16 cellular contexts compared by ENCODE assay signal in the genomic region with DNA sequence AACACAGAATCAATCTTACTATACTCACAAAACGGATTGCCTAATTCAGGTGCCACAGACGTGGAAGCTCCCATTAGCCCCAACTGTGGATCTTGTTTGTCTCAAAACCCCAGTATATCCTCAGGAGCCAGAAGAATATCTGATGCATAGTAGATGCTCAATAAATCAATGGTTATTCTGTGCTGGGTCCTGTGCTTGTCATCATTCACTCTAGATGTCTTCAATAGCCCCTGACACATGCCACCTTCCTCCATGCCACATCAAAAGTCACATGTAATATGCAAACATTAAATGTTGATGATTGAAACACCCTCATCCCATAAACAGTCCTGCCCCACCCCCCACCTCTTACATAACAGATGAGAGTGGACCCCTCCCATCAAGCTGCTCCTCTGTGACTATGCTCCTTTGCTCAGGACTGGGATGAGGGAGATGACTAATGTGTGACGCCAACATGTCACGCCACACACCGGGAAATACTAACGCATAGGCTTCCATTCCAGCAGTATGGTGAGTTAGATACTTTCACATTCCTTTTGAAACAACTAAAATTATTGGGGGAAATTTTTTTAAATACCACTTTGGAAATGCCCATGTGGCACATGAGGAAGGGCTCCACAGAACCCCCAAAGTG.
DNase-seq lines count a peak whose midpoint lies in the region; ATAC-seq and TF ChIP-seq lines count a peak whose summit lies in the region.
"Had no signal": no experiment of that assay in that cellular context is flagged by ENCODE, and none has a peak within 500 bp of the region (broad histone marks: within the 10 kb centered on the region; RNA-seq: fewer than 3 reads in every experiment).

No MANE protein-coding gene starts in this region.

- DNase-seq in Daoy (ENCODE audit: low read depth) (peak; percentile 30), HT1080 (ENCODE audit: low read depth) (peak; percentile 51), endodermal cell (peak; percentile 40), vagina (ENCODE audit: extremely low spot score in 2 of 2) (peak; percentile 42 to 72), mesothelial cell of epicardium (ENCODE audit: low spot score in 2 of 2, unreplicated experiment in 2 of 2) (no peak)
- DNase-seq in stimulated activated naive CD4-positive, alpha-beta T cell (lab: John Stamatoyannopoulos, UW), result no peak
- DNase-seq: CD8-positive, alpha-beta T cell; COR-L47; DMS153; DMS79 treated with DMSO at 0.1 percent for 48 hours; GDM1; H7 had no signal

- no peaks in the 10 kb centered on the region for H3K36me3 ChIP-seq in endodermal cell (ENCODE audit: control insufficient read depth, insufficient read depth, low read length)
- no peaks in the 10 kb centered on the region for H3K36me3 ChIP-seq in vagina

- H3K27me3 ChIP-seq in endodermal cell (ENCODE audit: control insufficient read depth, insufficient read depth, low read length, poor library complexity, severe bottlenecking) (peaks cover 50% of the 10 kb centered on the region), vagina (no peaks in the 10 kb centered on the region)

- intact Hi-C loops in vagina (cut with DNase I), result no loop called here

- peaks cover 5% of the 10 kb centered on the region for H3K9me3 Mint-ChIP-seq in endodermal cell
- peaks cover 17% of the 10 kb centered on the region for H3K9me3 Mint-ChIP-seq in mesothelial cell of epicardium

- H3K9me3 ChIP-seq in endodermal cell (ENCODE audit: control insufficient read depth, low read length) (no peaks in the 10 kb centered on the region), vagina (peaks cover 5% of the 10 kb centered on the region)

- H3K27ac Mint-ChIP-seq in endodermal cell (no peak overlapping the region), mesothelial cell of epicardium (no peak overlapping the region)
- H3K27ac Mint-ChIP-seq: CD8-positive, alpha-beta T cell; GM23338 had no signal

- H3K4me3 ChIP-seq in endodermal cell (ENCODE audit: low read length), result no peak overlapping the region
- no peak overlapping the region for H3K4me3 ChIP-seq in vagina
- H3K4me3 ChIP-seq: A549, GM23338 had no signal

- ATAC-seq in HG02973 (IDR thresholded peaks at IDR 0.05; ENCODE audit: unreplicated experiment), result no peak
- ATAC-seq: A549; CD8-positive, alpha-beta T cell; GM23338 had no signal

- no peak for TF ChIP-seq POLR2A in vagina (IDR thresholded peaks at IDR 0.05)

- H3K27ac ChIP-seq in endodermal cell (ENCODE audit: low read depth, low read length), result no peak overlapping the region
- H3K27ac ChIP-seq in vagina, result no peak overlapping the region
- H3K27ac ChIP-seq: A549 had no signal

- H3K4me1 Mint-ChIP-seq in endodermal cell, result no peaks in the 10 kb centered on the region
- H3K4me1 Mint-ChIP-seq in mesothelial cell of epicardium, result peaks cover 5% of the 10 kb centered on the region
- H3K4me1 Mint-ChIP-seq: GM23338 had no signal

- no peak overlapping the region for H3K9ac ChIP-seq in endodermal cell (ENCODE audit: extremely low read depth, low read length, poor library complexity, severe bottlenecking)

- no peak overlapping the region for H3K4me3 Mint-ChIP-seq in endodermal cell
- no peak overlapping the region for H3K4me3 Mint-ChIP-seq in mesothelial cell of epicardium
- H3K4me3 Mint-ChIP-seq: CD8-positive, alpha-beta T cell; GM23338 had no signal

- H3K36me3 Mint-ChIP-seq in endodermal cell (ENCODE audit: low read depth) (no peaks in the 10 kb centered on the region), mesothelial cell of epicardium (no peaks in the 10 kb centered on the region)
- H3K36me3 Mint-ChIP-seq: CD14-positive monocyte; CD8-positive, alpha-beta T cell had no signal

- WGBS in endodermal cell (ENCODE audit: insufficient coverage in 1 of 2, insufficient read length in 1 of 2), 2 experiments, result 87 to 92% methylated on average over 6 of the region's 6 CpGs

- peaks cover 84% of the 10 kb centered on the region for H3K27me3 Mint-ChIP-seq in endodermal cell (ENCODE audit: insufficient read depth)
- peaks cover 75% of the 10 kb centered on the region for H3K27me3 Mint-ChIP-seq in mesothelial cell of epicardium (ENCODE audit: low read depth)

- H3K4me1 ChIP-seq in endodermal cell (ENCODE audit: control insufficient read depth, insufficient read depth, low read length) (no peaks in the 10 kb centered on the region), vagina (no peaks in the 10 kb centered on the region)
- H3K4me1 ChIP-seq: A549 had no signal

- TF ChIP-seq CTCF in endodermal cell (conservative IDR thresholded peaks at IDR 0.05) (no peak), vagina (IDR thresholded peaks at IDR 0.05) (no peak), mesothelial cell of epicardium (IDR thresholded peaks at IDR 0.05; ENCODE audit: unreplicated experiment) (no peak)

Comparison
In these comparisons a context has a peak if more than half of its experiments do, and no peak if none do; other contexts are left out.
1. DNase-seq: peak in Daoy (single experiment), HT1080 (single experiment), endodermal cell (single experiment) and vagina (2 of 2); none in stimulated activated naive CD4-positive, alpha-beta T cell (0 of 6) and mesothelial cell of epicardium (0 of 2).